Comparison of ENCODE assay signal across 2 cellular contexts in genomic region chr22:19111584-19111983, GRCh38.
TF ChIP-seq lines count a peak whose summit lies in the region.

No MANE protein-coding gene starts in this region.

TF ChIP-seq in K562, 482 proteins besides CTCF, POLR2A, EP300 and RAD21:
- TF ChIP-seq ZNF384 (IDR thresholded peaks at IDR 0.05; ENCODE audit: low read depth, low read length) (0 out of 2 replicates have a peak, but pooled peaks have one; percentile 3), ZNF431 (CRISPR knock-in tag; IDR thresholded peaks at IDR 0.05) (no peak), GABPB1 (CRISPR knock-in tag; IDR thresholded peaks at IDR 0.05) (no peak), STAG1 (CRISPR knock-in tag; IDR thresholded peaks at IDR 0.05; ENCODE audit: borderline replicate concordance) (no peak), ZNF436 (CRISPR knock-in tag; IDR thresholded peaks at IDR 0.05) (peak; percentile 57; the same call in 1 of the 2 replicates), ZNF140 (CRISPR knock-in tag; IDR thresholded peaks at IDR 0.05) (peak; percentile 62; the same call in 1 of the 2 replicates), ZNF324 (CRISPR knock-in tag; IDR thresholded peaks at IDR 0.05) (no peak), PHF8 (IDR thresholded peaks at IDR 0.05; ENCODE audit: borderline replicate concordance, low read length) (0 out of 2 replicates have a peak, but pooled peaks have one; percentile 17), DMBX1 (CRISPR knock-in tag; IDR thresholded peaks at IDR 0.05; ENCODE audit: borderline replicate concordance) (0 out of 2 replicates have a peak, but pooled peaks have one; percentile 9)
- TF ChIP-seq, protein P1, sequence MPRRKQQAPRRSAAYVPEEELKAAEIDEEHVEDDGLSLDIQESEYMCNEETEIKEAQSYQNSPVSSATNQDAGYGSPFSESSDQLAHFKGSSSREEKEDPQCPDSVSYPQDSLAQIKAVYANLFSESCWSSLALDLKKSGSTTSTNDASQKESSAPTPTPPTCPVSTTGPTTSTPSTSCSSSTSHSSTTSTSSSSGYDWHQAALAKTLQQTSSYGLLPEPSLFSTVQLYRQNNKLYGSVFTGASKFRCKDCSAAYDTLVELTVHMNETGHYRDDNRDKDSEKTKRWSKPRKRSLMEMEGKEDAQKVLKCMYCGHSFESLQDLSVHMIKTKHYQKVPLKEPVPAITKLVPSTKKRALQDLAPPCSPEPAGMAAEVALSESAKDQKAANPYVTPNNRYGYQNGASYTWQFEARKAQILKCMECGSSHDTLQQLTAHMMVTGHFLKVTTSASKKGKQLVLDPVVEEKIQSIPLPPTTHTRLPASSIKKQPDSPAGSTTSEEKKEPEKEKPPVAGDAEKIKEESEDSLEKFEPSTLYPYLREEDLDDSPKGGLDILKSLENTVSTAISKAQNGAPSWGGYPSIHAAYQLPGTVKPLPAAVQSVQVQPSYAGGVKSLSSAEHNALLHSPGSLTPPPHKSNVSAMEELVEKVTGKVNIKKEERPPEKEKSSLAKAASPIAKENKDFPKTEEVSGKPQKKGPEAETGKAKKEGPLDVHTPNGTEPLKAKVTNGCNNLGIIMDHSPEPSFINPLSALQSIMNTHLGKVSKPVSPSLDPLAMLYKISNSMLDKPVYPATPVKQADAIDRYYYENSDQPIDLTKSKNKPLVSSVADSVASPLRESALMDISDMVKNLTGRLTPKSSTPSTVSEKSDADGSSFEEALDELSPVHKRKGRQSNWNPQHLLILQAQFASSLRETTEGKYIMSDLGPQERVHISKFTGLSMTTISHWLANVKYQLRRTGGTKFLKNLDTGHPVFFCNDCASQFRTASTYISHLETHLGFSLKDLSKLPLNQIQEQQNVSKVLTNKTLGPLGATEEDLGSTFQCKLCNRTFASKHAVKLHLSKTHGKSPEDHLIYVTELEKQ (CRISPR knock-in tag; IDR thresholded peaks at IDR 0.05) = no peak

TF ChIP-seq in SK-N-SH treated with all-trans-retinoic acid at 6 μM for 48 hours, 23 proteins besides CTCF, POLR2A, EP300 and RAD21:
- TF ChIP-seq ZC3H10 (CRISPR knock-in tag; IDR thresholded peaks at IDR 0.05) (no peak), ZNF8 (CRISPR knock-in tag; IDR thresholded peaks at IDR 0.05) (no peak), TSHZ2 (CRISPR knock-in tag; IDR thresholded peaks at IDR 0.05) (no peak), OSR1 (CRISPR knock-in tag; IDR thresholded peaks at IDR 0.05) (no peak), TCF4 (CRISPR knock-in tag; IDR thresholded peaks at IDR 0.05; ENCODE audit: borderline replicate concordance) (no peak)
- TF ChIP-seq, protein P2, sequence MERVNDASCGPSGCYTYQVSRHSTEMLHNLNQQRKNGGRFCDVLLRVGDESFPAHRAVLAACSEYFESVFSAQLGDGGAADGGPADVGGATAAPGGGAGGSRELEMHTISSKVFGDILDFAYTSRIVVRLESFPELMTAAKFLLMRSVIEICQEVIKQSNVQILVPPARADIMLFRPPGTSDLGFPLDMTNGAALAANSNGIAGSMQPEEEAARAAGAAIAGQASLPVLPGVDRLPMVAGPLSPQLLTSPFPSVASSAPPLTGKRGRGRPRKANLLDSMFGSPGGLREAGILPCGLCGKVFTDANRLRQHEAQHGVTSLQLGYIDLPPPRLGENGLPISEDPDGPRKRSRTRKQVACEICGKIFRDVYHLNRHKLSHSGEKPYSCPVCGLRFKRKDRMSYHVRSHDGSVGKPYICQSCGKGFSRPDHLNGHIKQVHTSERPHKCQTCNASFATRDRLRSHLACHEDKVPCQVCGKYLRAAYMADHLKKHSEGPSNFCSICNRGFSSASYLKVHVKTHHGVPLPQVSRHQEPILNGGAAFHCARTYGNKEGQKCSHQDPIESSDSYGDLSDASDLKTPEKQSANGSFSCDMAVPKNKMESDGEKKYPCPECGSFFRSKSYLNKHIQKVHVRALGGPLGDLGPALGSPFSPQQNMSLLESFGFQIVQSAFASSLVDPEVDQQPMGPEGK (CRISPR knock-in tag; IDR thresholded peaks at IDR 0.05; ENCODE audit: borderline replicate concordance) = no peak
